8 cellular contexts compared by ENCODE assay signal in the genomic region with DNA sequence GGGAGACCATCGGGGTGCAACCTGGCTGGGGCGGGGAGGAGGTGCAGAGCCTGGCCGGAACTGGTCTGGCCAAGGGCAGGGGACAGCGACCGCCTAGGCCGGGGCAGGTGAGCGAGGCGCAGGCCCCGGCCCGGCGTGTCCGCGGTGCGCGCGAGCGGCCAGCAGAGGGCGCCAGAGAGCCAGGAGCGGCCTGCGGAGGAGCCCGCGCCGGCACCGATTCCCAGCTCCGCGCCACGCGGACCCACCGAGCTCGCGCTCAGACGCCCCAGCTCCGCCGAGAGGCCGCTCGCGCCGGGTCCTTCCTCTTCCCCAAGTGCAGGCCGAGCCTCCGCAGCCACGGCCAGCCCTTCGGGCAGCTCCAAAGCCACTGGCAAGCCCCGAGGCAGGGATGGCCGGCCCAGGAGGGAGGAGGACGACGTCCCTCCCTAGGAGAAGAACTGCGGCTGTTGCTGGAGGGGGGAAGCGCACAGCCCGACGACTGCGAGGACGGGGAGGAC.
DNase-seq lines count a peak whose midpoint lies in the region; TF ChIP-seq lines count a peak whose summit lies in the region.
"Not testable (repeated sequence)": the region's sequence is repeated elsewhere in the genome, so short reads cannot be mapped to it uniquely, and the experiment has no call there.

No MANE protein-coding gene starts in this region.

- H3K27ac Mint-ChIP-seq in CD8-positive, alpha-beta memory T cell; activated T-cell treated with anti-CD3 and anti-CD28 coated beads, Interleukin-2, amount 50 U/mL, for 24 hours: not testable (repeated sequence)

- POLR2A ChIA-PET in CD8-positive, alpha-beta memory T cell (lab: Charles Lee) = not testable (repeated sequence)
- POLR2A ChIA-PET in RWPE1 (lab: Yijun Ruan, JAX; ENCODE audit: low non-redundant PET) = interaction anchor here (0.6 kb wide), 1 partner anchor 61 kb away, joined by 3 read pairs; no protein-coding TSS in a partner anchor

- not testable (repeated sequence) for H3K9me3 ChIP-seq in CD8-positive, alpha-beta memory T cell (ENCODE audit: low read length); HUES48 (ENCODE audit: control insufficient read depth, insufficient read depth, low read length); iPS-15b (ENCODE audit: control insufficient read depth, insufficient read depth, low read length)

- not testable (repeated sequence) for H3K4me1 Mint-ChIP-seq in CD8-positive, alpha-beta memory T cell; activated T-cell treated with anti-CD3 and anti-CD28 coated beads, Interleukin-2, amount 50 U/mL, for 24 hours (ENCODE audit: low read depth)

- peak in 4 of 5 donors; percentile 17 to 33 (median 24) for DNase-seq in CD8-positive, alpha-beta memory T cell
- DNase-seq in RWPE1 (ENCODE audit: low spot score) (peak; percentile 13), coronary artery (ENCODE audit: low spot score) (peak; percentile 68), pons (ENCODE audit: low spot score) (peak; percentile 5)
- DNase-seq in activated T-cell treated with anti-CD3 and anti-CD28 coated beads, Interleukin-2, amount 50 U/mL, for 24 hours = peak; percentile 76
- peak; percentile 6 for DNase-seq in stimulated activated naive CD4-positive, alpha-beta T cell treated with Interleukin-2 at 50 U/mL for 16 hours (lab: John Stamatoyannopoulos, UW)

- TF ChIP-seq CTCF in RWPE1 (conservative IDR thresholded peaks at IDR 0.05; ENCODE audit: low read depth) (peak; percentile 87), coronary artery (IDR thresholded peaks at IDR 0.05) (peak; percentile 85)

- H3K4me3 ChIP-seq in CD8-positive, alpha-beta memory T cell (ENCODE audit: low read length) = not testable (repeated sequence)
- H3K4me3 ChIP-seq in HUES48 (ENCODE audit: low read depth, low read length) = peak overlapping the region; percentile 57
- peak overlapping the region; percentile 69 for H3K4me3 ChIP-seq in coronary artery
- peak overlapping the region; percentile 39 for H3K4me3 ChIP-seq in iPS-15b (ENCODE audit: low read depth, low read length)

- H3K9me3 Mint-ChIP-seq in CD8-positive, alpha-beta memory T cell; activated T-cell treated with anti-CD3 and anti-CD28 coated beads, Interleukin-2, amount 50 U/mL, for 24 hours: not testable (repeated sequence)

- H3K9ac ChIP-seq in HUES48 (ENCODE audit: low read depth, low read length); iPS-15b (ENCODE audit: low read depth, low read length): not testable (repeated sequence)

- not testable (repeated sequence) for H3K4me3 Mint-ChIP-seq in CD8-positive, alpha-beta memory T cell; activated T-cell treated with anti-CD3 and anti-CD28 coated beads, Interleukin-2, amount 50 U/mL, for 24 hours

- not testable (repeated sequence) for H3K27ac ChIP-seq in CD8-positive, alpha-beta memory T cell (ENCODE audit: low read depth, low read length); HUES48 (ENCODE audit: low read depth, low read length); RWPE1; coronary artery

- H3K36me3 ChIP-seq in CD8-positive, alpha-beta memory T cell (ENCODE audit: insufficient read depth, low read length); HUES48 (ENCODE audit: control insufficient read depth, insufficient read depth, low read length); iPS-15b (ENCODE audit: control insufficient read depth, insufficient read depth, low read length): not testable (repeated sequence)

- H3K27me3 Mint-ChIP-seq in CD8-positive, alpha-beta memory T cell = peaks cover 19 to 23% of the 10 kb centered on the region in 2 donors
- peaks cover 42% of the 10 kb centered on the region for H3K27me3 Mint-ChIP-seq in activated T-cell treated with anti-CD3 and anti-CD28 coated beads, Interleukin-2, amount 50 U/mL, for 24 hours

- not testable (repeated sequence) for H3K4me1 ChIP-seq in CD8-positive, alpha-beta memory T cell (ENCODE audit: insufficient read depth, low read length); HUES48 (ENCODE audit: control insufficient read depth, insufficient read depth, low read length); iPS-15b (ENCODE audit: control insufficient read depth, insufficient read depth, low read length)

- CTCF ChIA-PET in CD8-positive, alpha-beta memory T cell (lab: Charles Lee) = not testable (repeated sequence)
- CTCF ChIA-PET in RWPE1 (lab: Yijun Ruan, JAX) = interaction anchor here (0.6 kb wide), 2 partner anchors 9 to 28 kb away, joined by 3 to 4 read pairs; no protein-coding TSS in a partner anchor

- H3K36me3 Mint-ChIP-seq in CD8-positive, alpha-beta memory T cell; activated T-cell treated with anti-CD3 and anti-CD28 coated beads, Interleukin-2, amount 50 U/mL, for 24 hours (ENCODE audit: low read depth): not testable (repeated sequence)

- not testable (repeated sequence) for H3K27me3 ChIP-seq in CD8-positive, alpha-beta memory T cell (ENCODE audit: insufficient read depth, low read length, poor library complexity, severe bottlenecking)
- H3K27me3 ChIP-seq in HUES48 (ENCODE audit: control insufficient read depth, insufficient read depth, low read length) (peaks cover 19% of the 10 kb centered on the region), iPS-15b (ENCODE audit: control insufficient read depth, insufficient read depth, low read length) (peaks cover 15% of the 10 kb centered on the region)

Comparison
In these comparisons a context has a peak if more than half of its experiments do, and no peak if none do; other contexts are left out.
1. DNase-seq: peak in every context shown above with its lines; median percentile 76 in activated T-cell treated with anti-CD3 and anti-CD28 coated beads, Interleukin-2, amount 50 U/mL, for 24 hours; 68 in coronary artery; 24 in CD8-positive, alpha-beta memory T cell; 13 in RWPE1; 6 in stimulated activated naive CD4-positive, alpha-beta T cell treated with Interleukin-2 at 50 U/mL for 16 hours; 5 in pons.